In the genomic region with DNA sequence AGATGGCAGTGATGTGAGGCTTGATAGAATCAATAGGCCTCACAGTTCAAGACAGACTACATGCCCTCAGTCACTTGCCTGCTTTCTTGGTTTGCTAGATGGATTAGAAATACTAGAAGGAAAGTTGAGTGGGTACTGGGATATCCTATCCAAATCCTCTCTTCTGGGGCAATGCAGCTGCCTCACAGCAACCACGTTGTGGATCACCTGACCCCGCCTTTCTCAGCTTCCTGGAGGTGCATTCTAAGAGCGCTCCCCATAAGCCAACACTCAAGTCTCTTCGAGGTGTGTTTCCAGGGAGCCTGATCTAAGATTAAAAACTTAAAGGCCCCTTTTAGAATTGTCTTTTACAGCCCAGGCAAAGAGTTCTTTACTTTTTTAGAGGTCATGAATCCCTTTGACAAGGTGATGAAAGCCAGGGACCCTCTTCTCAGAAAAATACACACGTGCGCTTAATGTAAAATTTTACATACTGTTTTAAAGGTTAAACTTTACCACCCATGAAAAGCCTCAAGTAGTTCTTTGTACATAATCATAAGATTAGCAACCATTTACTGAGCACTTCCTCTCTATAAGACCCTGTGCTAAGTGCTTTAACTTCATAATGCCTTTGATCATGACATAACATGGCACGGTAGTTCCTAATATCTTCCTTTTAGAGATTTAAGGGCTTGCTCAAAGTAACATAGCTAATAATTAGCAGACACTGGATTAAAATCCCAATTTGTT, we compare ENCODE assay signal across 7 cellular contexts. TPM values are rescaled to one million over a fixed set of nuclear protein-coding genes. Genes with fewer than 3 reads are reported as not detected.
A peak's percentile ranks its signal among the peaks of the same experiment; 100 is the strongest.
DNase-seq lines count a peak whose midpoint lies in the region; ATAC-seq and TF ChIP-seq lines count a peak whose summit lies in the region.

No MANE protein-coding gene starts in this region.

- ATAC-seq in GM21390 (IDR thresholded peaks at IDR 0.05; ENCODE audit: unreplicated experiment), result peak; percentile 19
- ATAC-seq in IMR-90 (ENCODE audit: low read depth), result no peak

- intact Hi-C loops in IMR-90 (cut with micrococcal nuclease), result loop anchor here (1.0 kb wide), 1 partner anchor 32 kb away; no protein-coding TSS in a partner anchor

- POLR2A ChIA-PET in IMR-90 (lab: Charles Lee; ENCODE audit: unreplicated experiment), result no interaction called here

- in situ Hi-C loops in IMR-90 (cut with MboI; ENCODE audit: low sequenced_read_pairs), result no loop called here

- H3K9me1 ChIP-seq in IMR-90 (ENCODE audit: insufficient read depth, low read length), result no peaks in the 10 kb centered on the region; the same call in 1 of the 2 replicates

- TF ChIP-seq POLR2A in IMR-90 (IDR thresholded peaks at IDR 0.05; ENCODE audit: low read depth, low read length), result no peak

- H3K14ac ChIP-seq in IMR-90 (replicated peaks; ENCODE audit: low read depth, low read length), result no peak overlapping the region

- H3K36me3 ChIP-seq in IMR-90 (ENCODE audit: control insufficient read depth, insufficient read depth, low read length) (peaks cover 18% of the 10 kb centered on the region), iPS-15b (ENCODE audit: control insufficient read depth, insufficient read depth, low read length) (peaks cover 22% of the 10 kb centered on the region)

- no peak overlapping the region for H4K5ac ChIP-seq in IMR-90 (ENCODE audit: low read depth, low read length)

- H3K4me3 ChIP-seq in IMR-90 (ENCODE audit: insufficient read depth, low read depth, low read length), result no peak overlapping the region
- peak overlapping the region; percentile 99 for H3K4me3 ChIP-seq in iPS-15b (ENCODE audit: low read depth, low read length)

- peaks cover 11 to 33% of the 10 kb centered on the region in 2 experiments; a peak in 3 of 4 replicates for H3K79me1 ChIP-seq in IMR-90 (ENCODE audit: low read depth in 1 of 2, low read length in 2 of 2)

- H2AK5ac ChIP-seq in IMR-90 (ENCODE audit: low read depth, low read length), result no peak overlapping the region

- H3K56ac ChIP-seq in IMR-90 (ENCODE audit: extremely low read depth, insufficient read depth, low read length), result no peak overlapping the region

- TF ChIP-seq RAD21 in IMR-90 (IDR thresholded peaks at IDR 0.05; ENCODE audit: low read length), result no peak

- WGBS in IMR-90 (ENCODE audit: extremely low coverage in 2 of 2, insufficient read length in 1 of 2), 2 experiments, result 88% methylated on average over 4 of the region's 7 CpGs; no CpG with 5 or more reads in 1 of the 2 experiments

- no peak for TF ChIP-seq CTCF in IMR-90 (conservative IDR thresholded peaks at IDR 0.05; ENCODE audit: low read depth, low read length)

- peak overlapping the region; percentile 12 to 92; a peak in 3 of 4 replicates for H4K8ac ChIP-seq in IMR-90 (ENCODE audit: low read depth in 2 of 2, low read length in 2 of 2)

- H4K20me1 ChIP-seq in IMR-90 (ENCODE audit: insufficient read depth, low read length), result peaks cover 38% of the 10 kb centered on the region

- H2BK15ac ChIP-seq in IMR-90 (ENCODE audit: low read depth, low read length), result no peak overlapping the region

- BruUV-seq in IMR-90 (replicated peaks; lab: Mats Ljungman, UMichigan), result no TSS peak

- H3K18ac ChIP-seq in IMR-90 (ENCODE audit: low read depth, low read length), result no peak overlapping the region

- CTCF ChIA-PET in IMR-90 (lab: Yijun Ruan, JAX), result interaction anchor here (0.9 kb wide), 1 partner anchor 18 kb away, joined by 3 read pairs; no protein-coding TSS in a partner anchor

- no peak overlapping the region for H3K27ac ChIP-seq in IMR-90 (ENCODE audit: insufficient read depth, low read length)

- H3K9me3 ChIP-seq in IMR-90 (ENCODE audit: control insufficient read depth, insufficient read depth, low read length), result no peaks in the 10 kb centered on the region
- H3K9me3 ChIP-seq in iPS-15b (ENCODE audit: control insufficient read depth, insufficient read depth, low read length), result no peaks in the 10 kb centered on the region

- H3K23ac ChIP-seq in IMR-90 (ENCODE audit: low read depth, low read length), result no peak overlapping the region

- no peak overlapping the region for H4K91ac ChIP-seq in IMR-90 (ENCODE audit: insufficient read depth, low read depth, low read length)

- H2BK5ac ChIP-seq in IMR-90 (ENCODE audit: low read depth, low read length, poor library complexity, severe bottlenecking), result no peak overlapping the region

- no peak overlapping the region for H2AK9ac ChIP-seq in IMR-90 (replicated peaks; ENCODE audit: low read depth, low read length, poor library complexity)

- no peak for DNase-seq in IMR-90
- DNase-seq in activated naive CD4-positive, alpha-beta T cell treated with Interleukin-2 at 50 U/mL for 16 hours, result peak; percentile 21
- DNase-seq in stimulated activated CD8-positive, alpha-beta memory T cell treated with anti-CD3 and anti-CD28 coated beads, Interleukin-12 subunit alpha, Interleukin-12 subunit beta, amount 100 ng/mL, for 24 hours (ENCODE audit: extremely low read depth), result peak; percentile 3
- DNase-seq in NCI-H226, result no peak
- DNase-seq in NCI-H1930 (lab: John Stamatoyannopoulos, UW), result no peak

- H2BK120ac ChIP-seq in IMR-90 (ENCODE audit: low read depth, low read length), result no peak overlapping the region

- no peak overlapping the region for H3K4ac ChIP-seq in IMR-90 (ENCODE audit: low read depth, low read length)

- peak overlapping the region; percentile 74; the same call in 1 of the 2 replicates for H3K4me2 ChIP-seq in IMR-90 (ENCODE audit: low read depth, low read length)

- H3K9ac ChIP-seq in IMR-90 (ENCODE audit: low read depth, low read length) (no peak overlapping the region), iPS-15b (ENCODE audit: low read depth, low read length) (no peak overlapping the region)

- H2AFZ ChIP-seq in IMR-90 (replicated peaks; ENCODE audit: low read length, poor library complexity), result no peak overlapping the region

- H3K27me3 ChIP-seq in IMR-90 (ENCODE audit: control insufficient read depth, insufficient read depth, low read length) (no peaks in the 10 kb centered on the region), iPS-15b (ENCODE audit: control insufficient read depth, insufficient read depth, low read length) (no peaks in the 10 kb centered on the region)

- H2BK20ac ChIP-seq in IMR-90 (ENCODE audit: low read depth, low read length), result no peak overlapping the region

- H3K4me1 ChIP-seq in IMR-90 (ENCODE audit: control insufficient read depth, insufficient read depth, low read length) (peaks cover 2% of the 10 kb centered on the region; the same call in 1 of the 2 replicates), iPS-15b (ENCODE audit: control insufficient read depth, insufficient read depth, low read length) (peaks cover 7% of the 10 kb centered on the region)

- dilution Hi-C loops in IMR-90 (cut with HindIII; ENCODE audit: low sequenced_read_pairs, unreplicated experiment), result no loop called here

TF ChIP-seq in IMR-90, 13 proteins besides CTCF, POLR2A, EP300 and RAD21:
- TF ChIP-seq, protein P1, sequence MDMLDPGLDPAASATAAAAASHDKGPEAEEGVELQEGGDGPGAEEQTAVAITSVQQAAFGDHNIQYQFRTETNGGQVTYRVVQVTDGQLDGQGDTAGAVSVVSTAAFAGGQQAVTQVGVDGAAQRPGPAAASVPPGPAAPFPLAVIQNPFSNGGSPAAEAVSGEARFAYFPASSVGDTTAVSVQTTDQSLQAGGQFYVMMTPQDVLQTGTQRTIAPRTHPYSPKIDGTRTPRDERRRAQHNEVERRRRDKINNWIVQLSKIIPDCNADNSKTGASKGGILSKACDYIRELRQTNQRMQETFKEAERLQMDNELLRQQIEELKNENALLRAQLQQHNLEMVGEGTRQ (IDR thresholded peaks at IDR 0.05; ENCODE audit: low read depth, low read length), result no peak
- TF ChIP-seq CHD1 (IDR thresholded peaks at IDR 0.05; ENCODE audit: low read depth, low read length) (no peak), MAZ (IDR thresholded peaks at IDR 0.05; ENCODE audit: borderline replicate concordance, low read depth, low read length) (no peak), SMC3 (IDR thresholded peaks at IDR 0.05; ENCODE audit: low read depth, low read length) (no peak), BHLHE40 (IDR thresholded peaks at IDR 0.05; ENCODE audit: low read depth, low read length) (no peak), RCOR1 (IDR thresholded peaks at IDR 0.05; ENCODE audit: insufficient replicate concordance, low read length) (no peak), MXI1 (IDR thresholded peaks at IDR 0.05; ENCODE audit: borderline replicate concordance, low read depth, low read length) (no peak), CEBPB (IDR thresholded peaks at IDR 0.05; ENCODE audit: low read depth, low read length) (no peak), MAFK (IDR thresholded peaks at IDR 0.05; ENCODE audit: low read depth, low read length) (no peak), NFE2L2 (IDR thresholded peaks at IDR 0.05; ENCODE audit: low read depth, low read length) (no peak), RFX5 (IDR thresholded peaks at IDR 0.05; ENCODE audit: low read depth, low read length) (no peak), FOS (IDR thresholded peaks at IDR 0.05; ENCODE audit: low read depth, low read length) (no peak)
- TF ChIP-seq, protein P2, sequence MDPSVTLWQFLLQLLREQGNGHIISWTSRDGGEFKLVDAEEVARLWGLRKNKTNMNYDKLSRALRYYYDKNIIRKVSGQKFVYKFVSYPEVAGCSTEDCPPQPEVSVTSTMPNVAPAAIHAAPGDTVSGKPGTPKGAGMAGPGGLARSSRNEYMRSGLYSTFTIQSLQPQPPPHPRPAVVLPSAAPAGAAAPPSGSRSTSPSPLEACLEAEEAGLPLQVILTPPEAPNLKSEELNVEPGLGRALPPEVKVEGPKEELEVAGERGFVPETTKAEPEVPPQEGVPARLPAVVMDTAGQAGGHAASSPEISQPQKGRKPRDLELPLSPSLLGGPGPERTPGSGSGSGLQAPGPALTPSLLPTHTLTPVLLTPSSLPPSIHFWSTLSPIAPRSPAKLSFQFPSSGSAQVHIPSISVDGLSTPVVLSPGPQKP (IDR thresholded peaks at IDR 0.05; ENCODE audit: borderline replicate concordance, low read depth, low read length), result no peak

RNA-seq across cellular contexts. Expression of a gene that starts 0.8 kb away (rescaled TPM):
- 590 and 1,435 TPM in 2 replicates for total RNA-seq in IMR-90 (2012; rRNA removed)
- 1,750 and 2,037 TPM in 2 replicates for polyA plus RNA-seq in IMR-90 (2012; rRNA removed)
- polyA plus RNA-seq in IMR-90 (2012; cell fraction: cytosol; rRNA removed), result 1,118 and 2,262 TPM in 2 replicates
- polyA plus RNA-seq in IMR-90 (2012; cell fraction: nucleus; rRNA removed; ENCODE audit: low replicate concordance), result 121 and 956 TPM in 2 replicates

RNA-seq across cellular contexts. Expression of a gene that starts 30.9 kb away (rescaled TPM):
- total RNA-seq in IMR-90 (2012; rRNA removed), result 479 and 13,576 TPM in 2 replicates
- polyA plus RNA-seq in IMR-90 (2012; rRNA removed), result 131 and 173 TPM in 2 replicates
- polyA plus RNA-seq in IMR-90 (2012; cell fraction: cytosol; rRNA removed), result 110 and 190 TPM in 2 replicates
- polyA plus RNA-seq in IMR-90 (2012; cell fraction: nucleus; rRNA removed; ENCODE audit: low replicate concordance), result 18.7 and 66.9 TPM in 2 replicates

Comparison
In these comparisons a context has a peak if more than half of its experiments do, and no peak if none do; other contexts are left out.
1. DNase-seq: peak in activated naive CD4-positive, alpha-beta T cell treated with Interleukin-2 at 50 U/mL for 16 hours (single experiment) and stimulated activated CD8-positive, alpha-beta memory T cell treated with anti-CD3 and anti-CD28 coated beads, Interleukin-12 subunit alpha, Interleukin-12 subunit beta, amount 100 ng/mL, for 24 hours (single experiment); none in IMR-90 (single experiment), NCI-H226 (single experiment) and NCI-H1930 (0 of 2).